ENCODE assay signal across 8 cellular contexts in genomic region chr15:90400005-90400758, GRCh38. TPM values are rescaled to one million over a fixed set of nuclear protein-coding genes. Genes with fewer than 3 reads are reported as not detected.
DNase-seq lines count a peak whose midpoint lies in the region; ATAC-seq, FAIRE-seq and TF ChIP-seq lines count a peak whose summit lies in the region.

No MANE protein-coding gene starts in this region.

- ATAC-seq in GM21381 (IDR thresholded peaks at IDR 0.05; ENCODE audit: unreplicated experiment): no peak

- peak overlapping the region; percentile 38 for H3K4me3 ChIP-seq in DOHH2 (ENCODE audit: low read length)
- no peak overlapping the region for H3K4me3 ChIP-seq in bronchial epithelial cell (ENCODE audit: low read depth, low read length)

- H3K9me3 Mint-ChIP-seq in nephron progenitor cell: no peaks in the 10 kb centered on the region

- peak overlapping the region; percentile 50 for H3K4me2 ChIP-seq in DOHH2 (ENCODE audit: low read length)

- no peaks in the 10 kb centered on the region for H3K27me3 ChIP-seq in DOHH2 (ENCODE audit: control insufficient read depth, low read length)
- no peaks in the 10 kb centered on the region for H3K27me3 ChIP-seq in bronchial epithelial cell (ENCODE audit: control insufficient read depth, insufficient read depth, low read length)

- H3K27ac Mint-ChIP-seq in nephron progenitor cell: peak overlapping the region; percentile 99

- H3K4me1 Mint-ChIP-seq in nephron progenitor cell: peaks cover 40% of the 10 kb centered on the region

- H3K9me2 ChIP-seq in DOHH2 (replicated peaks; ENCODE audit: control insufficient read depth, low read length): no peaks in the 10 kb centered on the region

- TF ChIP-seq CTCF in DOHH2 (IDR thresholded peaks at IDR 0.05; ENCODE audit: low read depth, low read length, poor library complexity, severe bottlenecking) (no peak), bronchial epithelial cell (IDR thresholded peaks at IDR 0.05; ENCODE audit: insufficient read depth, low read length, severe bottlenecking) (no peak), nephron progenitor cell (IDR thresholded peaks at IDR 0.05) (no peak)

- H4K20me1 ChIP-seq in DOHH2 (ENCODE audit: control insufficient read depth, insufficient read depth, low read depth, low read length): peaks cover 4% of the 10 kb centered on the region

- DNase-seq in LoVo (ENCODE audit: low spot score): peak; percentile 24
- peak; percentile 52 for DNase-seq in bronchial epithelial cell (ENCODE audit: low read depth)
- no peak for DNase-seq in nephron progenitor cell
- no peak for DNase-seq in NCI-H1417 treated with DMSO at 0.1 percent for 48 hours (lab: John Stamatoyannopoulos, UW)
- no peak for DNase-seq in NCI-H1436 (lab: John Stamatoyannopoulos, UW)
- DNase-seq in DMS79 (lab: John Stamatoyannopoulos, UW): no peak

- peaks cover 12% of the 10 kb centered on the region for H3K36me3 ChIP-seq in DOHH2 (ENCODE audit: control insufficient read depth, low read length)
- no peaks in the 10 kb centered on the region for H3K36me3 ChIP-seq in bronchial epithelial cell (ENCODE audit: control insufficient read depth, insufficient read depth, low read length)

- H3K4me3 Mint-ChIP-seq in nephron progenitor cell: peak overlapping the region; percentile 70

- H3F3A ChIP-seq in DOHH2 (ENCODE audit: control insufficient read depth, insufficient read depth): no peaks in the 10 kb centered on the region

- H3K27me3 Mint-ChIP-seq in nephron progenitor cell (ENCODE audit: low read depth, poor library complexity): peaks cover 2% of the 10 kb centered on the region

- no peak for FAIRE-seq in bronchial epithelial cell (lab: Jason Lieb, UNC)

- no peak overlapping the region for H3K27ac ChIP-seq in DOHH2 (ENCODE audit: low read depth, low read length)

- peaks cover 17% of the 10 kb centered on the region for H3K36me3 Mint-ChIP-seq in nephron progenitor cell (ENCODE audit: low read depth)

- H3K79me2 ChIP-seq in DOHH2 (ENCODE audit: control insufficient read depth, low read length): peaks cover 99% of the 10 kb centered on the region

- no peaks in the 10 kb centered on the region for H3K9me3 ChIP-seq in DOHH2 (ENCODE audit: control insufficient read depth, insufficient read depth, low read length)

- peaks cover 38% of the 10 kb centered on the region for H3K4me1 ChIP-seq in DOHH2 (ENCODE audit: control insufficient read depth, low read length)

RNA-seq across cellular contexts. Expression of gene IQGAP1, which starts 12.1 kb away (rescaled TPM):
- total RNA-seq in bronchial epithelial cell: 163 and 276 TPM in 2 replicates

RNA-seq across cellular contexts. Expression of gene ZNF774, which starts 48.1 kb away (rescaled TPM):
- total RNA-seq in bronchial epithelial cell: 3.3 and 4.2 TPM in 2 replicates

Comparison
In these comparisons a context has a peak if more than half of its experiments do, and no peak if none do; other contexts are left out.
1. DNase-seq: peak in LoVo (single experiment) and bronchial epithelial cell (single experiment); none in nephron progenitor cell (single experiment), NCI-H1417 treated with DMSO at 0.1 percent for 48 hours (single experiment), NCI-H1436 (single experiment) and DMS79 (single experiment).